In the genomic region with DNA sequence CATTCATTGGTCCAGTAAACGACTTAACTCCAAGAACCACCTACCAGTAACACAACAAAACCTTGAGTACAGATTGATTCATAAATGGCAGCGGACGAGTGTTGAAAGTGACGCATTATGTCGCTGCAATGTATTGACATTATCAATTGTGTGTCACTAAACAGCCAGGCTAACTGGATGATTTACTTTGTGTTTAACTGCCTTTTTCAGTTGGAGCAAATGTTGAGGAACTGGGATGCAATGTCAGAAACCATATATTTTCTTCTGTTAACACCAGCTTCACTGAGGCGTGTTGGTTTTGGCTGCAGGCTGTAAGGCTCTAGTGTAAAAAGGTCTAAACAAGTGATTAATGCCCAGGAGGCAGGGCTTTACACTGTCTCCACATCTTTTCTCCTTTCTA, we compare ENCODE assay signal across 31 cellular contexts.
DNase-seq lines count a peak whose midpoint lies in the region; ATAC-seq and TF ChIP-seq lines count a peak whose summit lies in the region.
"Had no signal": no experiment of that assay in that cellular context is flagged by ENCODE, and none has a peak within 500 bp of the region (broad histone marks: within the 10 kb centered on the region; RNA-seq: fewer than 3 reads in every experiment).

No MANE protein-coding gene starts in this region.

- no peaks in the 10 kb centered on the region for H3K9me3 ChIP-seq in HUES64 (ENCODE audit: insufficient read depth, low read depth, low read length)
- H3K9me3 ChIP-seq in lower lobe of right lung: no peaks in the 10 kb centered on the region
- H3K9me3 ChIP-seq: breast epithelium, Caco-2, colonic mucosa, esophagus squamous epithelium, left lung, thoracic aorta, vagina had no signal

- H3K9ac ChIP-seq in HUES64 (ENCODE audit: low read depth, low read length): no peak overlapping the region
- H3K9ac ChIP-seq: BLaER1 treated with 17β-estradiol and CSF1 and Interleukin-3, amounts not matched to agents 10 nM and 100 nM; parathyroid adenoma had no signal

- H3K27me3 ChIP-seq in HUES64 (ENCODE audit: insufficient read depth, low read length): no peaks in the 10 kb centered on the region
- no peaks in the 10 kb centered on the region for H3K27me3 ChIP-seq in lower lobe of right lung (ENCODE audit: low read depth)
- H3K27me3 ChIP-seq: BLaER1 treated with 17β-estradiol and CSF1 and Interleukin-3, amounts not matched to agents 10 nM and 100 nM; breast epithelium; colonic mucosa; esophagus squamous epithelium; hepatocyte; left lung; vagina had no signal

- intact Hi-C loops in lower lobe of right lung (cut with DNase I): no loop called here

- TF ChIP-seq CTCF in choroid plexus epithelial cell (conservative IDR thresholded peaks at IDR 0.05; ENCODE audit: low read depth, low read length) (peak; percentile 14), lower lobe of right lung (IDR thresholded peaks at IDR 0.05) (no peak)

- WGBS in HUES64: 92% methylated on average over 6 of the region's 6 CpGs

- H3K36me3 ChIP-seq in HUES64 (ENCODE audit: insufficient read depth, low read length) (no peaks in the 10 kb centered on the region), lower lobe of right lung (no peaks in the 10 kb centered on the region)
- H3K36me3 ChIP-seq: BLaER1 treated with 17β-estradiol and CSF1 and Interleukin-3, amounts not matched to agents 10 nM and 100 nM; breast epithelium; colonic mucosa; esophagus squamous epithelium; left lung; thoracic aorta; vagina had no signal

- H3K4me1 ChIP-seq in HUES64 (ENCODE audit: insufficient read depth, low read length) (peaks cover 50% of the 10 kb centered on the region), lower lobe of right lung (no peaks in the 10 kb centered on the region)
- H3K4me1 ChIP-seq: breast epithelium, Caco-2, colonic mucosa, esophagus squamous epithelium, parathyroid adenoma, vagina had no signal

- peak; percentile 68 for DNase-seq in DMS79 (lab: John Stamatoyannopoulos, UW)
- peak; percentile 68 for DNase-seq in NCI-H2227 treated with DMSO at 0.1 percent for 48 hours (lab: John Stamatoyannopoulos, UW)
- no peak for DNase-seq in choroid plexus epithelial cell (ENCODE audit: low read depth)
- no peak for DNase-seq in lower lobe of right lung
- DNase-seq in NCI-H82 (lab: John Stamatoyannopoulos, UW): no peak
- DNase-seq in epidermal melanocyte (ENCODE audit: insufficient read length, low spot score): no peak
- DNase-seq: ACHN; activated CD4-positive, alpha-beta T cell treated with anti-CD3 and anti-CD28 coated beads for 36 hours; activated naive CD4-positive, alpha-beta T cell treated with anti-CD3 and anti-CD28 coated beads, Interleukin-2, amount 50 U/mL, for 16 hours; activated T-cell treated with anti-CD3 and anti-CD28 coated beads, Interleukin-2, amount 50 U/mL, for 1 hour; amygdala; Caco-2; colonic mucosa; esophagus squamous epithelium; H7; left lung; midbrain; natural killer cell; NCI-H226; right cardiac atrium; stimulated activated CD4-positive, alpha-beta T cell treated with anti-CD3 and anti-CD28 coated beads, Interleukin-4, amount 100 ng/mL, for 24 hours; stimulated activated naive CD4-positive, alpha-beta T cell treated with Interleukin-2 at 50 U/mL for 16 hours had no signal

- H3K4me3 ChIP-seq in HUES64 (ENCODE audit: low read length) (no peak overlapping the region), choroid plexus epithelial cell (ENCODE audit: low read depth, low read length) (no peak overlapping the region), lower lobe of right lung (no peak overlapping the region)
- H3K4me3 ChIP-seq: BLaER1 treated with 17β-estradiol and CSF1 and Interleukin-3, amounts not matched to agents 10 nM and 100 nM; breast epithelium; colonic mucosa; esophagus squamous epithelium; GM12878; hepatocyte; left lung; thoracic aorta; vagina had no signal

- ATAC-seq in lower lobe of right lung (no peak), HG03439 (IDR thresholded peaks at IDR 0.05; ENCODE audit: unreplicated experiment) (no peak)
- ATAC-seq: activated CD4-positive, alpha-beta T cell treated with anti-CD3 and anti-CD28 coated beads for 36 hours; GM12878; left lung; natural killer cell; right cardiac atrium had no signal

- H3K27ac ChIP-seq in HUES64 (ENCODE audit: low read depth, low read length) (peak overlapping the region; percentile 9), lower lobe of right lung (no peak overlapping the region)
- H3K27ac ChIP-seq: BLaER1 treated with 17β-estradiol and CSF1 and Interleukin-3, amounts not matched to agents 10 nM and 100 nM; breast epithelium; colonic mucosa; esophagus squamous epithelium; hepatocyte; left lung; parathyroid adenoma; thoracic aorta; vagina had no signal

Comparison
In these comparisons a context has a peak if more than half of its experiments do, and no peak if none do; other contexts are left out.
1. DNase-seq: peak in DMS79 (single experiment) and NCI-H2227 treated with DMSO at 0.1 percent for 48 hours (single experiment); none in choroid plexus epithelial cell (single experiment), lower lobe of right lung (single experiment), NCI-H82 (single experiment) and epidermal melanocyte (single experiment).